25 cellular contexts compared by ENCODE assay signal in the genomic region with DNA sequence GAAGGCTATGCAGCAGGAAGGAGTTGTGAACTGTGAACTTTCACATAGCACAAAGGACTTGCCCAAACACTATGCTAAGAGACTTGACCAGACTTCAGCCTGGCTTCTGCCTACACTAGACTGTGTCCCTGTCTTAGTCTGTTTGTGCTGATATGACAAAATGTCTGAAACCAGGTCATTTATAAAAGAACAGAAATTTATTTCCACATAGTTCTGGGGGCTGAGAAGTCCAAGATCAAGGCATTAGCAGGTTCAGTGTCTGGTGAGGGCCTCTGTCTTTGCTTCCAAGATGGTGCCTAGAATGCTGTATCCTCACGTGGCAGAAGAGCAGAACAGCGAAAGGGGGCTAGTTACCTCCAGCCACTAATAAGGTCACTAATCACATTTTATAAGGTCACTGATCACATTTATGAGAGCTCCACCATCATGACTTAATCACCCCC. TPM values are rescaled to one million over a fixed set of nuclear protein-coding genes. Genes with fewer than 3 reads are reported as not detected.
"Had no signal": no experiment of that assay in that cellular context is flagged by ENCODE, and none has a peak within 500 bp of the region (broad histone marks: within the 10 kb centered on the region; RNA-seq: fewer than 3 reads in every experiment).

No MANE protein-coding gene starts in this region.

- ATAC-seq: activated T-cell treated with anti-CD3 and anti-CD28 coated beads, Interleukin-2, amount 50 U/mL, for 72 hours; PC-3 had no signal

- H3K27me3 Mint-ChIP-seq: activated CD4-positive, alpha-beta memory T cell treated with anti-CD3 and anti-CD28 coated beads, Interleukin-2, amount 10 ng/mL, durations not matched to agents 7 days and 5 days; activated CD4-positive, alpha-beta T cell treated with anti-CD3 and anti-CD28 coated beads, Interleukin-2, amount 10 ng/mL, durations not matched to agents 7 days and 5 days; activated naive CD4-positive, alpha-beta T cell treated with anti-CD3 and anti-CD28 coated beads, Interleukin-2, amount 10 ng/mL, durations not matched to agents 7 days and 5 days; activated naive CD8-positive, alpha-beta T cell treated with anti-CD3 and anti-CD28 coated beads for 36 hours had no signal

- H3K27ac ChIP-seq: brain microvascular endothelial cell, cardiac muscle cell, VCaP had no signal

- DNase-seq: activated CD4-positive, alpha-beta memory T cell treated with anti-CD3 and anti-CD28 coated beads, Interleukin-2, amount 10 ng/mL, durations not matched to agents 7 days and 5 days; activated CD4-positive, alpha-beta T cell treated with anti-CD3 and anti-CD28 coated beads, Interleukin-2, amount 10 ng/mL, durations not matched to agents 7 days and 5 days; activated CD4-positive, CD25-positive, alpha-beta regulatory T cell; activated gamma-delta T cell treated with Interleukin-2 at 50 U/mL for 16 hours; activated naive CD4-positive, alpha-beta T cell treated with anti-CD3 and anti-CD28 coated beads, Interleukin-2, amount 10 ng/mL, durations not matched to agents 7 days and 5 days; activated naive CD8-positive, alpha-beta T cell treated with anti-CD3 and anti-CD28 coated beads for 36 hours; activated T-cell treated with anti-CD3 and anti-CD28 coated beads, Interleukin-2, amount 50 U/mL, for 72 hours; brain microvascular endothelial cell; Karpas-422; MM.1S; NCI-H1105; NCI-H1436 treated with DMSO at 0.1 percent for 48 hours; NCI-H187; NCI-H2081; NCI-H510A treated with DMSO at 0.1 percent for 48 hours; NCI-H69; NK-92 treated with Interleukin-12 subunit alpha and Interleukin-12 subunit beta, amount 100 ng/mL, for 24 hours; PC-3; SHP77 treated with DMSO at 0.1 percent for 48 hours; T-helper 2 cell had no signal

- H3K4me3 Mint-ChIP-seq: activated CD4-positive, alpha-beta memory T cell treated with anti-CD3 and anti-CD28 coated beads, Interleukin-2, amount 10 ng/mL, durations not matched to agents 7 days and 5 days; activated CD4-positive, alpha-beta T cell treated with anti-CD3 and anti-CD28 coated beads, Interleukin-2, amount 10 ng/mL, durations not matched to agents 7 days and 5 days; activated naive CD4-positive, alpha-beta T cell treated with anti-CD3 and anti-CD28 coated beads, Interleukin-2, amount 10 ng/mL, durations not matched to agents 7 days and 5 days; activated naive CD8-positive, alpha-beta T cell treated with anti-CD3 and anti-CD28 coated beads for 36 hours; activated T-cell treated with anti-CD3 and anti-CD28 coated beads, Interleukin-2, amount 50 U/mL, for 72 hours had no signal

- H3K27ac Mint-ChIP-seq: activated CD4-positive, alpha-beta memory T cell treated with anti-CD3 and anti-CD28 coated beads, Interleukin-2, amount 10 ng/mL, durations not matched to agents 7 days and 5 days; activated naive CD4-positive, alpha-beta T cell treated with anti-CD3 and anti-CD28 coated beads, Interleukin-2, amount 10 ng/mL, durations not matched to agents 7 days and 5 days; activated naive CD8-positive, alpha-beta T cell treated with anti-CD3 and anti-CD28 coated beads for 36 hours; activated T-cell treated with anti-CD3 and anti-CD28 coated beads, Interleukin-2, amount 50 U/mL, for 72 hours; activated T-helper 2 cell treated with anti-CD3 and anti-CD28 coated beads, Interferon-gamma antibody, Interleukin-2, Interleukin-4, amounts not matched to agents 10 μg/mL and 5 μg/mL and 100 μg/mL, durations not matched to agents 14 hours and 24 hours and 36 hours had no signal

- H3K4me3 ChIP-seq: cardiac muscle cell had no signal

- H3K27me3 ChIP-seq: brain microvascular endothelial cell, cardiac muscle cell had no signal

- H3K36me3 ChIP-seq: brain microvascular endothelial cell, cardiac muscle cell had no signal

RNA-seq across cellular contexts. Expression of a gene that starts 56.2 kb away (rescaled TPM):
- total RNA-seq: activated naive CD8-positive, alpha-beta T cell treated with anti-CD3 and anti-CD28 coated beads for 36 hours; activated T-helper 2 cell treated with anti-CD3 and anti-CD28 coated beads, Interferon-gamma antibody, Interleukin-2, Interleukin-4, amounts not matched to agents 10 μg/mL and 5 μg/mL and 100 μg/mL, durations not matched to agents 14 hours and 24 hours and 36 hours; cardiac muscle cell; PC-3; SK-MEL-5 had no signal
- polyA plus RNA-seq: adipose tissue, cardiac muscle cell had no signal
